Comparison of ENCODE assay signal across 16 cellular contexts in the genomic region with DNA sequence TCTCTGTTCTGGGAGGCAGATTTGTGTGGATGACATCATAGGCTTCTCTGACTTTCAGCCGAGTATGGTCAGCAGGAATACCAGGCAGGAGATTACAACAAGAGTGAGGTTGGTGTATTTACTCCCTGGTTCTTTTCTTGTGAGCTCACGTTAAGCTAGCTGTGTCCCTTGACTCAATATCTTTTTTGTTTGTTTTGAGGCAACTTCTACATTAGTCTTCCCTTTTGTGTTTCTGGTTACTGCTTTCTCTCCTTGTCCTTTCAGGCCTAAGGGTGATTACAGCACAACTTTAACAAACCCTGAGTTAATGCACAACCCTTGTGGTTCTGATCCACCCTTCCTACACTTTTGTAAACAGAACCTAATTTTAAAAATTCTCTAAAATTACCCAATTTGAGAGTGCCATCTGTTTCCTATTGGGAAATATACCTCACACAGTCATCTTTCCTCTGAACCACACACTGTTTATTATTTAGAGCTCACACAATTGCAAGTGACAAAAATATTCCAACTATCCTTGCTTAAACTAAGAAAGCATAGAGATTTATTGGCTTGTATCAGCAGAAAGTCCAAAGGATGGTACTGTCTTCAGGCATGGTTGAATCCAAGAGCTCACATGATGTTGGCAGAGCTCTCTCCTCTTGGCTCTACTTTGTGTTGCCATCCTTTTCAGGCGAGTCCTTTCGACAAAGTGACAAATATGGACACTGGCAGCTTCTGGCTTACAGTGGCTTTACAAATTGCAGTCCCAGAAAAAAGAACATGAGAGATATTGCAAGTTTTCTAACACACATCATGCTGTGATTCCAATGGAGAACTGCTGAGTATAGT.
DNase-seq lines count a peak whose midpoint lies in the region; ATAC-seq and TF ChIP-seq lines count a peak whose summit lies in the region.
"Had no signal": no experiment of that assay in that cellular context is flagged by ENCODE, and none has a peak within 500 bp of the region (broad histone marks: within the 10 kb centered on the region; RNA-seq: fewer than 3 reads in every experiment).

No MANE protein-coding gene starts in this region.

- H3K9ac ChIP-seq in IMR-90 (ENCODE audit: low read depth, low read length) = no peak overlapping the region

- H3K79me1 ChIP-seq in IMR-90 (ENCODE audit: low read depth in 1 of 2, low read length in 2 of 2) = no peaks in the 10 kb centered on the region

- ATAC-seq in IMR-90 (ENCODE audit: low read depth) (peak; percentile 81), GM19395 (IDR thresholded peaks at IDR 0.05; ENCODE audit: unreplicated experiment) (no peak)
- ATAC-seq: esophagus mucosa, HCT116, lower lobe of right lung had no signal

- no peak overlapping the region for H2AK9ac ChIP-seq in IMR-90 (replicated peaks; ENCODE audit: low read depth, low read length, poor library complexity)

- TF ChIP-seq CTCF in AG09309 (IDR thresholded peaks at IDR 0.05; ENCODE audit: control insufficient read depth, insufficient read depth, low read depth, low read length, missing control alignments) = no peak
- TF ChIP-seq CTCF in IMR-90 (conservative IDR thresholded peaks at IDR 0.05; ENCODE audit: low read depth, low read length) = no peak
- no peak for TF ChIP-seq CTCF in brain microvascular endothelial cell (IDR thresholded peaks at IDR 0.05; ENCODE audit: low read depth, low read length, missing control alignments)
- no peak for TF ChIP-seq CTCF in sigmoid colon (IDR thresholded peaks at IDR 0.05)

- CTCF ChIA-PET in IMR-90 (lab: Yijun Ruan, JAX) = interaction anchor here (0.6 to 1.1 kb wide), 2 partner anchors 16 to 742 kb away, joined by 3 to 10 read pairs; no protein-coding TSS in a partner anchor

- no peak for TF ChIP-seq EP300 in sigmoid colon (IDR thresholded peaks at IDR 0.05)

- H4K20me1 ChIP-seq in IMR-90 (ENCODE audit: insufficient read depth, low read length) = no peaks in the 10 kb centered on the region

- no peaks in the 10 kb centered on the region; the same call in 1 of the 2 replicates for H3K9me1 ChIP-seq in IMR-90 (ENCODE audit: insufficient read depth, low read length)

- peak overlapping the region; percentile 63; the same call in 1 of the 2 replicates for H2BK120ac ChIP-seq in IMR-90 (ENCODE audit: low read depth, low read length)

- no peaks in the 10 kb centered on the region for H3K36me3 ChIP-seq in IMR-90 (ENCODE audit: control insufficient read depth, insufficient read depth, low read length)
- H3K36me3 ChIP-seq in brain microvascular endothelial cell (replicated peaks) = no peaks in the 10 kb centered on the region
- no peaks in the 10 kb centered on the region for H3K36me3 ChIP-seq in sigmoid colon
- H3K36me3 ChIP-seq: lower lobe of right lung, SJCRH30, tibial artery had no signal

- H2AFZ ChIP-seq in IMR-90 (replicated peaks; ENCODE audit: low read length, poor library complexity) = peak overlapping the region; percentile 2

- no peak overlapping the region for H3K27ac ChIP-seq in IMR-90 (ENCODE audit: insufficient read depth, low read length)
- H3K27ac ChIP-seq in brain microvascular endothelial cell = no peak overlapping the region
- H3K27ac ChIP-seq in sigmoid colon = no peak overlapping the region
- H3K27ac ChIP-seq: lower lobe of right lung, SJCRH30, tibial artery had no signal

- dilution Hi-C loops in IMR-90 (cut with HindIII; ENCODE audit: low sequenced_read_pairs, unreplicated experiment) = no loop called here

- POLR2A ChIA-PET in IMR-90 (lab: Charles Lee; ENCODE audit: unreplicated experiment) = no interaction called here

- peak overlapping the region; percentile 2; the same call in 1 of the 2 replicates for H3K14ac ChIP-seq in IMR-90 (replicated peaks; ENCODE audit: low read depth, low read length)

- H3K9me3 ChIP-seq in IMR-90 (ENCODE audit: control insufficient read depth, insufficient read depth, low read length) (no peaks in the 10 kb centered on the region), sigmoid colon (peaks cover 0 to 5% (median 2%) of the 10 kb centered on the region in 4 donors)
- H3K9me3 ChIP-seq: lower lobe of right lung, SJCRH30 had no signal

- no peak overlapping the region for H2AK5ac ChIP-seq in IMR-90 (ENCODE audit: low read depth, low read length)

- in situ Hi-C loops in IMR-90 (cut with MboI; ENCODE audit: low sequenced_read_pairs) = no loop called here
- in situ Hi-C loops in brain microvascular endothelial cell (cut with HindIII; ENCODE audit: low pct_ligation_motif_present, low sequenced_read_pairs) = no loop called here

- BruUV-seq in IMR-90 (replicated peaks; lab: Mats Ljungman, UMichigan) = no TSS peak

- H3K27me3 ChIP-seq in IMR-90 (ENCODE audit: control insufficient read depth, insufficient read depth, low read length) (no peaks in the 10 kb centered on the region), brain microvascular endothelial cell (replicated peaks) (no peaks in the 10 kb centered on the region), sigmoid colon (no peaks in the 10 kb centered on the region)
- H3K27me3 ChIP-seq: SJCRH30, tibial artery had no signal

- intact Hi-C loops in IMR-90 (cut with micrococcal nuclease) = no loop called here
- intact Hi-C loops in sigmoid colon (cut with DNase I) = no loop called here

- H3K4me2 ChIP-seq in IMR-90 (ENCODE audit: low read depth, low read length) = peak overlapping the region; percentile 17

- H3K4me1 ChIP-seq in IMR-90 (ENCODE audit: control insufficient read depth, insufficient read depth, low read length) (peaks cover 3% of the 10 kb centered on the region), sigmoid colon (peaks cover 0 to 12% (median 5%) of the 10 kb centered on the region in 4 donors)
- H3K4me1 ChIP-seq: lower lobe of right lung, SJCRH30, tibial artery had no signal

- peak overlapping the region in 1 of 2 experiments; percentile 32; a peak in 2 of 4 replicates for H4K8ac ChIP-seq in IMR-90 (ENCODE audit: low read depth in 2 of 2, low read length in 2 of 2)

- no peak overlapping the region for H3K56ac ChIP-seq in IMR-90 (ENCODE audit: extremely low read depth, insufficient read depth, low read length)

- H4K91ac ChIP-seq in IMR-90 (ENCODE audit: insufficient read depth, low read depth, low read length) = no peak overlapping the region

- H3K18ac ChIP-seq in IMR-90 (ENCODE audit: low read depth, low read length) = peak overlapping the region; percentile 60

- H2BK5ac ChIP-seq in IMR-90 (ENCODE audit: low read depth, low read length, poor library complexity, severe bottlenecking) = peak overlapping the region; percentile 56

- H4K5ac ChIP-seq in IMR-90 (ENCODE audit: low read depth, low read length) = no peak overlapping the region

- H2BK15ac ChIP-seq in IMR-90 (ENCODE audit: low read depth, low read length) = peak overlapping the region; percentile 39; the same call in 1 of the 3 replicates

- no peak for TF ChIP-seq RAD21 in IMR-90 (IDR thresholded peaks at IDR 0.05; ENCODE audit: low read length)

- no peak for TF ChIP-seq POLR2A in IMR-90 (IDR thresholded peaks at IDR 0.05; ENCODE audit: low read depth, low read length)
- TF ChIP-seq POLR2A in sigmoid colon (IDR thresholded peaks at IDR 0.05) = no peak

- H3K4me3 ChIP-seq in AG09309 (ENCODE audit: control insufficient read depth, low read depth, low read length) = no peak overlapping the region
- H3K4me3 ChIP-seq in IMR-90 (ENCODE audit: insufficient read depth, low read depth, low read length) = no peak overlapping the region
- no peak overlapping the region for H3K4me3 ChIP-seq in brain microvascular endothelial cell (ENCODE audit: low read depth, low read length)
- H3K4me3 ChIP-seq in sigmoid colon = no peak overlapping the region
- H3K4me3 ChIP-seq: lower lobe of right lung, SJCRH30, tibial artery had no signal

- WGBS in IMR-90 (ENCODE audit: extremely low coverage in 2 of 2, insufficient read length in 1 of 2), 2 experiments = no CpG with 5 or more reads among the region's 4 CpGs
- 63 to 77% methylated on average over 4 of the region's 4 CpGs for WGBS in sigmoid colon, 2 donors

- no peak overlapping the region; the same call in 1 of the 2 replicates for H3K4ac ChIP-seq in IMR-90 (ENCODE audit: low read depth, low read length)

- no peak overlapping the region for H2BK20ac ChIP-seq in IMR-90 (ENCODE audit: low read depth, low read length)

- peak; percentile 33 for DNase-seq in AG09309 (ENCODE audit: low read depth)
- DNase-seq in IMR-90 = peak; percentile 74
- peak; percentile 31 for DNase-seq in brain microvascular endothelial cell
- DNase-seq in kidney tubule cell (ENCODE audit: low spot score) = peak; percentile 30
- no peak for DNase-seq in sigmoid colon
- DNase-seq in DMS114 treated with DMSO at 0.1 percent for 48 hours (lab: John Stamatoyannopoulos, UW; ENCODE audit: unreplicated experiment) = no peak
- DNase-seq in SW480 (ENCODE audit: low spot score) = no peak
- DNase-seq: ACHN; activated CD4-positive, alpha-beta T cell treated with anti-CD3 and anti-CD28 coated beads, Interleukin-2, amount 50 U/mL, for 48 hours; lower lobe of right lung; stimulated activated CD4-positive, alpha-beta T cell treated with anti-CD3 and anti-CD28 coated beads, Interleukin-4, amount 100 ng/mL, for 1 hour; tibial artery had no signal

- H3K23ac ChIP-seq in IMR-90 (ENCODE audit: low read depth, low read length) = peak overlapping the region; percentile 23; the same call in 1 of the 2 replicates

TF ChIP-seq in IMR-90, 13 proteins besides CTCF, POLR2A, EP300 and RAD21 (continues in another document):
- TF ChIP-seq MAZ (IDR thresholded peaks at IDR 0.05; ENCODE audit: borderline replicate concordance, low read depth, low read length) (no peak), MAFK (IDR thresholded peaks at IDR 0.05; ENCODE audit: low read depth, low read length) (no peak), FOS (IDR thresholded peaks at IDR 0.05; ENCODE audit: low read depth, low read length) (no peak), RFX5 (IDR thresholded peaks at IDR 0.05; ENCODE audit: low read depth, low read length) (no peak), BHLHE40 (IDR thresholded peaks at IDR 0.05; ENCODE audit: low read depth, low read length) (no peak), CEBPB (IDR thresholded peaks at IDR 0.05; ENCODE audit: low read depth, low read length) (no peak; the same call in 1 of the 2 replicates), CHD1 (IDR thresholded peaks at IDR 0.05; ENCODE audit: low read depth, low read length) (no peak), NFE2L2 (IDR thresholded peaks at IDR 0.05; ENCODE audit: low read depth, low read length) (no peak), MXI1 (IDR thresholded peaks at IDR 0.05; ENCODE audit: borderline replicate concordance, low read depth, low read length) (no peak), SMC3 (IDR thresholded peaks at IDR 0.05; ENCODE audit: low read depth, low read length) (no peak)
- TF ChIP-seq, protein P1, sequence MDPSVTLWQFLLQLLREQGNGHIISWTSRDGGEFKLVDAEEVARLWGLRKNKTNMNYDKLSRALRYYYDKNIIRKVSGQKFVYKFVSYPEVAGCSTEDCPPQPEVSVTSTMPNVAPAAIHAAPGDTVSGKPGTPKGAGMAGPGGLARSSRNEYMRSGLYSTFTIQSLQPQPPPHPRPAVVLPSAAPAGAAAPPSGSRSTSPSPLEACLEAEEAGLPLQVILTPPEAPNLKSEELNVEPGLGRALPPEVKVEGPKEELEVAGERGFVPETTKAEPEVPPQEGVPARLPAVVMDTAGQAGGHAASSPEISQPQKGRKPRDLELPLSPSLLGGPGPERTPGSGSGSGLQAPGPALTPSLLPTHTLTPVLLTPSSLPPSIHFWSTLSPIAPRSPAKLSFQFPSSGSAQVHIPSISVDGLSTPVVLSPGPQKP (IDR thresholded peaks at IDR 0.05; ENCODE audit: borderline replicate concordance, low read depth, low read length) = no peak

Comparison
In these comparisons a context has a peak if more than half of its experiments do, and no peak if none do; other contexts are left out.
1. DNase-seq: peak in AG09309 (single experiment), IMR-90 (single experiment), brain microvascular endothelial cell (single experiment) and kidney tubule cell (single experiment); none in sigmoid colon (single experiment), DMS114 treated with DMSO at 0.1 percent for 48 hours (single experiment) and SW480 (single experiment).